ENCODE assay signal across 2 cellular contexts in genomic region chr2:232505805-232506360, GRCh38.
A peak's percentile ranks its signal among the peaks of the same experiment; 100 is the strongest.
TF ChIP-seq lines count a peak whose summit lies in the region.

No MANE protein-coding gene starts in this region.

TF ChIP-seq in A549, 52 proteins besides CTCF, POLR2A, EP300 and RAD21:
- TF ChIP-seq ESRRA (IDR thresholded peaks at IDR 0.05; ENCODE audit: borderline replicate concordance, low read length), result no peak
- TF ChIP-seq MAZ (IDR thresholded peaks at IDR 0.05; ENCODE audit: borderline replicate concordance, low read depth, low read length), result no peak

TF ChIP-seq in endothelial cell of umbilical vein, 7 proteins besides CTCF, POLR2A, EP300 and RAD21:
- TF ChIP-seq EZH2 (IDR thresholded peaks at IDR 0.05; ENCODE audit: borderline replicate concordance, low read depth, low read length, severe bottlenecking), result peak; percentile 16
- TF ChIP-seq POLR2AphosphoS5 (IDR thresholded peaks at IDR 0.05; ENCODE audit: insufficient read depth, low read depth, low read length), result no peak
TF ChIP-seq in endothelial cell of umbilical vein: peak in this region for 1.
